Comparison of ENCODE assay signal across 22 cellular contexts in the genomic region with DNA sequence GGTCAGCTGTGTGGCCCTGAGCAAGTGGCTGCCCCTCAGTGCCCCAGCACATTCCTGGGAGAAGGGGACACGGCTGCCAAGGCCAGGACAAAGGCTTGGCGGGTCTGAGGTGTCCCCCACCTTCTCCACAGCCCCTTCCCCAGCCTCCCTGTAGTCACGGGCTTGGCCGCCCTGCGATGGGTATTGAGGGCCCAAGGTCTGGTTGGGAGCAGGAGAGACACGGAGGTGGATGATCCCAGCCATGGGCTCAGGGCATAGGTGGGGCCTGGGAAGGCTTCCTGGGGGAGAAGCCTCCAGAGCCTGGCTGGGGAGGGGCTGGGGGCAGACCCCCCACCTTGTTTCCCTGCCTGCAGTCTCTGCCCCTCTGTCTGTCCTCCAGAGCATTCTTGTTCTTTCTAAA. TPM values are rescaled to one million over a fixed set of nuclear protein-coding genes. Genes with fewer than 3 reads are reported as not detected.
DNase-seq lines count a peak whose midpoint lies in the region; ATAC-seq and TF ChIP-seq lines count a peak whose summit lies in the region.
"Had no signal": no experiment of that assay in that cellular context is flagged by ENCODE, and none has a peak within 500 bp of the region (broad histone marks: within the 10 kb centered on the region; RNA-seq: fewer than 3 reads in every experiment).

No MANE protein-coding gene starts in this region.

- peaks cover 12% of the 10 kb centered on the region for H3K4me1 Mint-ChIP-seq in activated naive CD8-positive, alpha-beta T cell treated with anti-CD3 and anti-CD28 coated beads, Interleukin-2, amount 10 ng/mL, durations not matched to agents 7 days and 5 days
- H3K4me1 Mint-ChIP-seq in activated naive CD8-positive, alpha-beta T cell treated with anti-CD3 and anti-CD28 coated beads for 36 hours, result peaks cover 21% of the 10 kb centered on the region
- H3K4me1 Mint-ChIP-seq in glutamatergic neuron (ENCODE audit: low read depth, unreplicated experiment), result peaks cover 4% of the 10 kb centered on the region

- H3K36me3 Mint-ChIP-seq in activated naive CD8-positive, alpha-beta T cell treated with anti-CD3 and anti-CD28 coated beads, Interleukin-2, amount 10 ng/mL, durations not matched to agents 7 days and 5 days, result peaks cover 1% of the 10 kb centered on the region
- H3K36me3 Mint-ChIP-seq in activated naive CD8-positive, alpha-beta T cell treated with anti-CD3 and anti-CD28 coated beads for 36 hours, result no peaks in the 10 kb centered on the region
- peaks cover 7% of the 10 kb centered on the region for H3K36me3 Mint-ChIP-seq in glutamatergic neuron (ENCODE audit: unreplicated experiment)
- H3K36me3 Mint-ChIP-seq: CD8-positive, alpha-beta T cell; naive thymus-derived CD4-positive, alpha-beta T cell had no signal

- no peak for ATAC-seq in activated naive CD8-positive, alpha-beta T cell treated with anti-CD3 and anti-CD28 coated beads, Interleukin-2, amount 10 ng/mL, durations not matched to agents 7 days and 5 days (ENCODE audit: low read depth)
- ATAC-seq in SK-N-SH treated with all-trans-retinoic acid at 6 μM for 48 hours (peak; percentile 34), aorta (ENCODE audit: low FRiP score) (peak; percentile 37), GM19395 (IDR thresholded peaks at IDR 0.05; ENCODE audit: unreplicated experiment) (no peak)
- ATAC-seq: CD8-positive, alpha-beta T cell had no signal

- no peak overlapping the region for H3K4me3 ChIP-seq in aorta (ENCODE audit: low read length in 2 of 2)
- H3K4me3 ChIP-seq: GM23248, thyroid gland had no signal

- no peaks in the 10 kb centered on the region for H3K4me1 ChIP-seq in aorta (ENCODE audit: control insufficient read depth in 1 of 2, insufficient read depth in 2 of 2, low read length in 2 of 2)
- H3K4me1 ChIP-seq: thyroid gland had no signal

- H3K27me3 Mint-ChIP-seq in activated naive CD8-positive, alpha-beta T cell treated with anti-CD3 and anti-CD28 coated beads, Interleukin-2, amount 10 ng/mL, durations not matched to agents 7 days and 5 days, result no peaks in the 10 kb centered on the region
- no peaks in the 10 kb centered on the region for H3K27me3 Mint-ChIP-seq in activated naive CD8-positive, alpha-beta T cell treated with anti-CD3 and anti-CD28 coated beads for 36 hours
- H3K27me3 Mint-ChIP-seq in glutamatergic neuron (ENCODE audit: unreplicated experiment), result peaks cover 5% of the 10 kb centered on the region
- H3K27me3 Mint-ChIP-seq: activated CD4-positive, alpha-beta memory T cell treated with anti-CD3 and anti-CD28 coated beads, Interleukin-2, amount 10 ng/mL, durations not matched to agents 7 days and 5 days; naive thymus-derived CD4-positive, alpha-beta T cell had no signal

- intact Hi-C loops in aorta (cut with DNase I), result no loop called here

- TF ChIP-seq CTCF in glutamatergic neuron (IDR thresholded peaks at IDR 0.05; ENCODE audit: partially characterized antibody, unreplicated experiment), result no peak

- no peaks in the 10 kb centered on the region for H3K27me3 ChIP-seq in aorta (ENCODE audit: control insufficient read depth in 1 of 2, insufficient read depth in 2 of 2, low read length in 1 of 2)
- H3K27me3 ChIP-seq: thyroid gland had no signal

- no peak for DNase-seq in activated naive CD8-positive, alpha-beta T cell treated with anti-CD3 and anti-CD28 coated beads, Interleukin-2, amount 10 ng/mL, durations not matched to agents 7 days and 5 days
- DNase-seq in activated naive CD8-positive, alpha-beta T cell treated with anti-CD3 and anti-CD28 coated beads for 36 hours, result no peak
- DNase-seq in glutamatergic neuron (no peak), aorta (no peak), Kasumi-1 (lab: John Stamatoyannopoulos, UW) (no peak), NCI-H774 (lab: John Stamatoyannopoulos, UW) (no peak)
- DNase-seq: activated CD4-positive, alpha-beta memory T cell treated with anti-CD3 and anti-CD28 coated beads, Interleukin-2, amount 10 ng/mL, durations not matched to agents 7 days and 5 days; caudate nucleus; CD8-positive, alpha-beta T cell; DMS79; GM23248; hypothalamus; naive thymus-derived CD4-positive, alpha-beta T cell; NCI-H1694 treated with DMSO at 0.1 percent for 48 hours; NCI-H446; NK-92 treated with Interleukin-12 subunit alpha and Interleukin-12 subunit beta, amount 100 ng/mL, for 24 hours; small intestine; SW 1271; thyroid gland had no signal

- POLR2A ChIA-PET in activated naive CD8-positive, alpha-beta T cell treated with anti-CD3 and anti-CD28 coated beads, Interleukin-2, amount 10 ng/mL, durations not matched to agents 7 days and 5 days (lab: Charles Lee), result no interaction called here

- no peaks in the 10 kb centered on the region for H3K36me3 ChIP-seq in aorta (ENCODE audit: control insufficient read depth in 1 of 2, insufficient read depth in 2 of 2, low read length in 1 of 2)
- H3K36me3 ChIP-seq: thyroid gland had no signal

- H3K4me3 Mint-ChIP-seq in activated naive CD8-positive, alpha-beta T cell treated with anti-CD3 and anti-CD28 coated beads, Interleukin-2, amount 10 ng/mL, durations not matched to agents 7 days and 5 days, result no peak overlapping the region
- H3K4me3 Mint-ChIP-seq in activated naive CD8-positive, alpha-beta T cell treated with anti-CD3 and anti-CD28 coated beads for 36 hours, result no peak overlapping the region
- H3K4me3 Mint-ChIP-seq in glutamatergic neuron (ENCODE audit: unreplicated experiment), result no peak overlapping the region
- H3K4me3 Mint-ChIP-seq: activated CD4-positive, alpha-beta memory T cell treated with anti-CD3 and anti-CD28 coated beads, Interleukin-2, amount 10 ng/mL, durations not matched to agents 7 days and 5 days; CD8-positive, alpha-beta T cell; naive thymus-derived CD4-positive, alpha-beta T cell had no signal

- H3K9me3 Mint-ChIP-seq in activated naive CD8-positive, alpha-beta T cell treated with anti-CD3 and anti-CD28 coated beads, Interleukin-2, amount 10 ng/mL, durations not matched to agents 7 days and 5 days, result no peaks in the 10 kb centered on the region
- H3K9me3 Mint-ChIP-seq in activated naive CD8-positive, alpha-beta T cell treated with anti-CD3 and anti-CD28 coated beads for 36 hours, result no peaks in the 10 kb centered on the region
- H3K9me3 Mint-ChIP-seq in glutamatergic neuron (ENCODE audit: unreplicated experiment), result no peaks in the 10 kb centered on the region
- H3K9me3 Mint-ChIP-seq: activated CD4-positive, alpha-beta memory T cell treated with anti-CD3 and anti-CD28 coated beads, Interleukin-2, amount 10 ng/mL, durations not matched to agents 7 days and 5 days; CD8-positive, alpha-beta T cell; naive thymus-derived CD4-positive, alpha-beta T cell had no signal

- no peak overlapping the region for H3K27ac ChIP-seq in aorta (ENCODE audit: low read depth in 1 of 2, low read length in 2 of 2)
- H3K27ac ChIP-seq: GM23248, RWPE1, thyroid gland had no signal

- H3K9me3 ChIP-seq in aorta (ENCODE audit: control insufficient read depth, low read length), result no peaks in the 10 kb centered on the region
- H3K9me3 ChIP-seq: thyroid gland had no signal

- peak overlapping the region; percentile 45 for H3K27ac Mint-ChIP-seq in activated naive CD8-positive, alpha-beta T cell treated with anti-CD3 and anti-CD28 coated beads, Interleukin-2, amount 10 ng/mL, durations not matched to agents 7 days and 5 days
- H3K27ac Mint-ChIP-seq in activated naive CD8-positive, alpha-beta T cell treated with anti-CD3 and anti-CD28 coated beads for 36 hours, result no peak overlapping the region
- peak overlapping the region; percentile 52 for H3K27ac Mint-ChIP-seq in glutamatergic neuron (ENCODE audit: unreplicated experiment)
- H3K27ac Mint-ChIP-seq: activated CD4-positive, alpha-beta memory T cell treated with anti-CD3 and anti-CD28 coated beads, Interleukin-2, amount 10 ng/mL, durations not matched to agents 7 days and 5 days; CD8-positive, alpha-beta T cell; naive thymus-derived CD4-positive, alpha-beta T cell had no signal

- 81 to 90% methylated on average over 6 of the region's 6 CpGs for WGBS in aorta, 2 donors

TF ChIP-seq in SK-N-SH treated with all-trans-retinoic acid at 6 μM for 48 hours, 23 proteins besides CTCF, POLR2A, EP300 and RAD21:
- TF ChIP-seq CREB5 (CRISPR knock-in tag; IDR thresholded peaks at IDR 0.05; ENCODE audit: low read depth), result no peak
- no peak for TF ChIP-seq ARNTL (CRISPR knock-in tag; IDR thresholded peaks at IDR 0.05; ENCODE audit: borderline replicate concordance, low read depth)
- TF ChIP-seq ZNF565 (CRISPR knock-in tag; conservative IDR thresholded peaks at IDR 0.05; ENCODE audit: low read depth), result no peak
- no peak for TF ChIP-seq CSDC2 (CRISPR knock-in tag; IDR thresholded peaks at IDR 0.05)
- TF ChIP-seq OSR1 (CRISPR knock-in tag; IDR thresholded peaks at IDR 0.05), result no peak
- TF ChIP-seq ZNF70 (CRISPR knock-in tag; IDR thresholded peaks at IDR 0.05), result no peak
- no peak for TF ChIP-seq TCF4 (CRISPR knock-in tag; IDR thresholded peaks at IDR 0.05; ENCODE audit: borderline replicate concordance)
- TF ChIP-seq TOX (CRISPR knock-in tag; IDR thresholded peaks at IDR 0.05; ENCODE audit: borderline replicate concordance), result no peak
TF ChIP-seq in SK-N-SH treated with all-trans-retinoic acid at 6 μM for 48 hours: peak in this region for 0.

RNA-seq across cellular contexts. Expression of gene TTC39A, which starts 27.0 kb away (rescaled TPM):
- total RNA-seq in activated naive CD8-positive, alpha-beta T cell treated with anti-CD3 and anti-CD28 coated beads, Interleukin-2, amount 10 ng/mL, durations not matched to agents 7 days and 5 days, result not detected
- total RNA-seq in activated naive CD8-positive, alpha-beta T cell treated with anti-CD3 and anti-CD28 coated beads for 36 hours, result not detected
- 28.0 TPM for total RNA-seq in glutamatergic neuron (ENCODE audit: unreplicated experiment)
- 1 to 10 TPM; 2.0 to 3.6 TPM for total RNA-seq in aorta
- 1 to 10 TPM in 1 of 2 donors, under 1 TPM in 1; 0.67 to 7.5 TPM for polyA plus RNA-seq in aorta
- total RNA-seq: activated CD4-positive, alpha-beta memory T cell treated with anti-CD3 and anti-CD28 coated beads, Interleukin-2, amount 10 ng/mL, durations not matched to agents 7 days and 5 days; CD8-positive, alpha-beta T cell; GM23248 had no signal
- polyA plus RNA-seq: naive thymus-derived CD4-positive, alpha-beta T cell had no signal

Comparison
In these comparisons a context has a peak if more than half of its experiments do, and no peak if none do; other contexts are left out.
1. ATAC-seq: peak in SK-N-SH treated with all-trans-retinoic acid at 6 μM for 48 hours (single experiment) and aorta (single experiment); none in activated naive CD8-positive, alpha-beta T cell treated with anti-CD3 and anti-CD28 coated beads, Interleukin-2, amount 10 ng/mL, durations not matched to agents 7 days and 5 days (single experiment) and GM19395 (single experiment).